8 cellular contexts compared by ENCODE assay signal in the genomic region with DNA sequence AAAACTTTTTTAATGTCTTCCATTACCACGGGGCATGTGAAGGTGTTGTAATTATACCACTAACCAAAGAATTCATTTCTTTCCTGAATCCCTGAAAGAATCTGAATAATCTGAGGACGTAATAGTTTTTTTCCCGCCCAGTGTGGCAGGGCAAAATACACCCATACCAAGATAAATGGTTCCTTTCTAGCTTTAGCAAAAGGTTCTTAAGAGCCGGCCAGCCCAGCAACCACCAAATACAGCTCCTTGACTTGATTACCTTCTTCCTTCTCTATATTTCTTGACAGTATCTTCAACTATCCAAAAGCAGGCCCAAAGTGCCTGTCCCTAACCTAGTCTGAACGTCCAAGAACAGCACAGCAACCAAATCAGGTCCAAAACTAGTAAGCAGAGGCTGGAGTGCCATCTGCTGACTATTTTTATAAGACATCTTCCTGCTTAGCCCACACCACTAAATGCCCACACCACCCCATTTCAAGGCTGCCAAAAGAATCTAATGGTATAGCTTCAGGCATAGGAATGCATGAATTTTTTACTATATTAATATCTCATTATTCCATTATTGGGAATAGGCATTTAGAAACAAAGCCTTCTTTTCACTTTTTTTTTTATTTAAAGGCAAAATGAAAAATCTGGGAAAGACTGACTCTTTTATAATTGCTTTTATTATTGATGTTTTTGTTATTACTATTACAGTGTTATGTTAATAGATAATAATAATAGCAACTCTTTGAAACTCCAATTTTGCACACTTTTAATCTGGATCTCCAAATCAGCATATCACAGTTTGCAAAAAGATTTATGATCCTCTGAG.
DNase-seq lines count a peak whose midpoint lies in the region; ATAC-seq and TF ChIP-seq lines count a peak whose summit lies in the region.

No MANE protein-coding gene starts in this region.

- peaks cover 16% of the 10 kb centered on the region for H3K4me1 ChIP-seq in suprapubic skin

- H3K4me3 ChIP-seq in astrocyte of the spinal cord (ENCODE audit: low read depth, low read length) = no peak overlapping the region
- no peak overlapping the region for H3K4me3 ChIP-seq in suprapubic skin

- no peak overlapping the region for H3K27ac ChIP-seq in suprapubic skin

- peaks cover 11% of the 10 kb centered on the region for H3K27me3 ChIP-seq in suprapubic skin

- TF ChIP-seq CTCF in astrocyte of the spinal cord (IDR thresholded peaks at IDR 0.05; ENCODE audit: low read depth, low read length) (peak; percentile 60), suprapubic skin (IDR thresholded peaks at IDR 0.05) (peak in 1 of 2 donors; percentile 51)

- no peak for TF ChIP-seq POLR2A in suprapubic skin (IDR thresholded peaks at IDR 0.05)

- in situ Hi-C loops in astrocyte of the spinal cord (cut with HindIII; ENCODE audit: low sequenced_read_pairs) = no loop called here

- DNase-seq in AML-193 (lab: John Stamatoyannopoulos, UW) (peak; percentile 22 to 32), GM19240 (ENCODE audit: insufficient read length, low spot score) (peak; percentile 21), NCI-H2227 (lab: John Stamatoyannopoulos, UW; ENCODE audit: unreplicated experiment) (peak; percentile 44), astrocyte of the spinal cord (ENCODE audit: low read depth, low spot score) (peak; percentile 74), iPS DF 19.7 (ENCODE audit: low read depth, low spot score) (peak; percentile 35), suprapubic skin (ENCODE audit: low spot score in 2 of 2) (no peak)
- peak; percentile 3 for DNase-seq in stimulated activated naive CD8-positive, alpha-beta T cell treated with anti-CD3 and anti-CD28 coated beads, Interleukin-15, Interleukin-2, amounts not matched to agents 100 U/mL and 50 U/mL, for 24 hours

- H3K9me3 ChIP-seq in suprapubic skin = no peaks in the 10 kb centered on the region

- WGBS in suprapubic skin = 56% methylated on average over 5 of the region's 5 CpGs

- TF ChIP-seq EP300 in suprapubic skin (IDR thresholded peaks at IDR 0.05) = no peak

- ATAC-seq in stimulated activated naive CD8-positive, alpha-beta T cell treated with anti-CD3 and anti-CD28 coated beads, Interleukin-15, Interleukin-2, amounts not matched to agents 100 U/mL and 50 U/mL, for 24 hours = no peak
- ATAC-seq in HG03439 (IDR thresholded peaks at IDR 0.05; ENCODE audit: unreplicated experiment) = no peak

- no peaks in the 10 kb centered on the region for H3K36me3 ChIP-seq in suprapubic skin

Comparison
In these comparisons a context has a peak if more than half of its experiments do, and no peak if none do; other contexts are left out.
1. DNase-seq: peak in AML-193 (2 of 2), GM19240 (single experiment), NCI-H2227 (single experiment), astrocyte of the spinal cord (single experiment), iPS DF 19.7 (single experiment) and stimulated activated naive CD8-positive, alpha-beta T cell treated with anti-CD3 and anti-CD28 coated beads, Interleukin-15, Interleukin-2, amounts not matched to agents 100 U/mL and 50 U/mL, for 24 hours (single experiment); none in suprapubic skin (0 of 2).